Comparison of ENCODE assay signal across 10 cellular contexts in the genomic region with DNA sequence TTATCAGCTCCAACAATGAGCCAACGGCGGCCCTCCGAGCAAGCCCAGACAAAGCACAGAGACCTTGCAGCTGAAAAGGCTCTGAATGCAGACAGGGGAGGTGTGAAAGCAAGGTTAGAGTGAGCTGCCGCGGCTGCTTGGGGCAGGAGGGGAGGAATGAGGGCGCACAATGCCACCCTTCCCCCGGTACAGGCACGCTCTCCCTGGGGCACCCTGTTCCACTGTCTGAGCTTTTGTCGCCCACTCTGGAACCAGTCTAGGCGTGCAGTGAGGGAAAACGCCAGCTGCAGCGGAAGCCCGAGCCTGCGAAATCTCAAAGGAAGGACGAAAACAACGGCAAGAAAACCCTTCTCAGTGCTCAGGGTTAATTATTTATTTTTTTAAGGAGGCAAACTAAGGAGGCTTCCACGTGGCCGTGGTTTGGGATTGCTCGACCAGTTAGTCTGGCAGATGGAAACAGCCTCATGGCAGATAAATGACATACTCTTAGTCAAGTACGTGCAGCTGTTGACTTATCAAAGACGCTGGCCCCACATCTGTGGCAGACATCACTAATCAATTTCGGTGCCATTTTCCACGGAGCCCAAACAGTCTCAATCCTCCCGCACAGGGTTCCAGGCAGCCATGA.
DNase-seq lines count a peak whose midpoint lies in the region; ATAC-seq and TF ChIP-seq lines count a peak whose summit lies in the region.
"Had no signal": no experiment of that assay in that cellular context is flagged by ENCODE, and none has a peak within 500 bp of the region (broad histone marks: within the 10 kb centered on the region; RNA-seq: fewer than 3 reads in every experiment).

No MANE protein-coding gene starts in this region.

- peak overlapping the region; percentile 27; the same call in 1 of the 2 replicates for H3K9ac ChIP-seq in ES-I3 (ENCODE audit: low read depth, low read length)
- no peak overlapping the region for H3K9ac ChIP-seq in neural progenitor cell

- H3K36me3 ChIP-seq in ES-I3 (ENCODE audit: insufficient read depth, low read length), result no peaks in the 10 kb centered on the region; the same call in 1 of the 2 replicates
- H3K36me3 ChIP-seq in neural progenitor cell, result no peaks in the 10 kb centered on the region
- H3K36me3 ChIP-seq in adrenal gland (replicated peaks in 1 of 2), result no peaks in the 10 kb centered on the region

- H3K27me3 Mint-ChIP-seq in neural progenitor cell (ENCODE audit: insufficient read depth, low read depth), result peaks cover 2% of the 10 kb centered on the region
- no peaks in the 10 kb centered on the region for H3K27me3 Mint-ChIP-seq in activated T-helper 1 cell treated with anti-CD3 and anti-CD28 coated beads, Interleukin-12 subunit alpha, Interleukin-12 subunit beta, Interleukin-2, Interleukin-4 antibody, amounts not matched to agents 30 ng/mL and 10 ng/mL and 1 ng/mL, durations not matched to agents 14 hours and 24 hours and 36 hours (ENCODE audit: insufficient read depth)

- H3K4me3 Mint-ChIP-seq in neural progenitor cell, result no peak overlapping the region
- no peak overlapping the region for H3K4me3 Mint-ChIP-seq in activated T-helper 1 cell treated with anti-CD3 and anti-CD28 coated beads, Interleukin-12 subunit alpha, Interleukin-12 subunit beta, Interleukin-2, Interleukin-4 antibody, amounts not matched to agents 30 ng/mL and 10 ng/mL and 1 ng/mL, durations not matched to agents 14 hours and 24 hours and 36 hours

- no peak for TF ChIP-seq POLR2A in adrenal gland (IDR thresholded peaks at IDR 0.05)

- no peaks in the 10 kb centered on the region for H3K79me2 ChIP-seq in neural progenitor cell (ENCODE audit: low read depth)

- H2AFZ ChIP-seq in neural progenitor cell (replicated peaks), result peak overlapping the region; percentile 17

- 85 to 90% (median 89%) methylated on average over 21 to 24 of the region's 24 CpGs for WGBS in adrenal gland, 4 donors

- H3K27ac ChIP-seq in neural progenitor cell, result no peak overlapping the region
- H3K27ac ChIP-seq in adrenal gland, result no peak overlapping the region
- H3K27ac ChIP-seq: neutrophil had no signal

- H3K27ac Mint-ChIP-seq in neural progenitor cell, result peak overlapping the region; percentile 76
- no peak overlapping the region for H3K27ac Mint-ChIP-seq in activated T-helper 1 cell treated with anti-CD3 and anti-CD28 coated beads, Interleukin-12 subunit alpha, Interleukin-12 subunit beta, Interleukin-2, Interleukin-4 antibody, amounts not matched to agents 30 ng/mL and 10 ng/mL and 1 ng/mL, durations not matched to agents 14 hours and 24 hours and 36 hours

- TF ChIP-seq CTCF in neural progenitor cell (IDR thresholded peaks at IDR 0.05) (no peak), adrenal gland (IDR thresholded peaks at IDR 0.05) (no peak)

- H3K9me3 ChIP-seq in ES-I3 (ENCODE audit: control insufficient read depth, insufficient read depth, low read length) (no peaks in the 10 kb centered on the region), neural progenitor cell (ENCODE audit: low read depth) (no peaks in the 10 kb centered on the region), adrenal gland (replicated peaks in 1 of 3) (no peaks in the 10 kb centered on the region)
- H3K9me3 ChIP-seq: neutrophil had no signal

- peaks cover 7% of the 10 kb centered on the region for H4K20me1 ChIP-seq in neural progenitor cell (ENCODE audit: low read depth)

- peaks cover 20% of the 10 kb centered on the region for H3K4me1 ChIP-seq in ES-I3 (ENCODE audit: insufficient read depth, low read length)
- peaks cover 25% of the 10 kb centered on the region for H3K4me1 ChIP-seq in neural progenitor cell
- H3K4me1 ChIP-seq in adrenal gland (replicated peaks in 1 of 2), result no peaks in the 10 kb centered on the region

- H3K27me3 ChIP-seq in neural progenitor cell, result no peaks in the 10 kb centered on the region
- H3K27me3 ChIP-seq in adrenal gland, result no peaks in the 10 kb centered on the region
- H3K27me3 ChIP-seq: neutrophil had no signal

- H3K4me3 ChIP-seq in neural progenitor cell (peak overlapping the region; percentile 11), adrenal gland (no peak overlapping the region)

- H3K4me1 Mint-ChIP-seq in neural progenitor cell, result peaks cover 21% of the 10 kb centered on the region
- H3K4me1 Mint-ChIP-seq in activated T-helper 1 cell treated with anti-CD3 and anti-CD28 coated beads, Interleukin-12 subunit alpha, Interleukin-12 subunit beta, Interleukin-2, Interleukin-4 antibody, amounts not matched to agents 30 ng/mL and 10 ng/mL and 1 ng/mL, durations not matched to agents 14 hours and 24 hours and 36 hours (ENCODE audit: low read depth), result peaks cover 9% of the 10 kb centered on the region

- H3F3A ChIP-seq in neural progenitor cell (ENCODE audit: low read depth), result peaks cover 37% of the 10 kb centered on the region

- peak; percentile 88 for DNase-seq in NCI-H2107 treated with DMSO at 0.1 percent for 48 hours (lab: John Stamatoyannopoulos, UW; ENCODE audit: unreplicated experiment)
- peak; percentile 64 for DNase-seq in ecto neural progenitor cell (ENCODE audit: low spot score)
- peak; percentile 71 for DNase-seq in neural progenitor cell (ENCODE audit: low spot score)
- no peak for DNase-seq in NK-92 (lab: John Stamatoyannopoulos, UW; ENCODE audit: unreplicated experiment)
- no peak for DNase-seq in adrenal gland
- DNase-seq in activated T-helper 1 cell treated with anti-CD3 and anti-CD28 coated beads, Interleukin-12 subunit alpha, Interleukin-12 subunit beta, Interleukin-2, Interleukin-4 antibody, amounts not matched to agents 30 ng/mL and 10 ng/mL and 1 ng/mL, durations not matched to agents 14 hours and 24 hours and 36 hours (ENCODE audit: low spot score), result no peak
- DNase-seq: stimulated activated CD4-positive, alpha-beta T cell treated with anti-CD3 and anti-CD28 coated beads, Interleukin-15, amount 100 ng/mL, for 24 hours had no signal

- ATAC-seq in GM18498 (IDR thresholded peaks at IDR 0.05; ENCODE audit: unreplicated experiment), result no peak

- peak overlapping the region; percentile 53 for H3K4me2 ChIP-seq in neural progenitor cell

- intact Hi-C loops in adrenal gland (cut with DNase I), result no loop called here
- intact Hi-C loops in activated T-helper 1 cell treated with anti-CD3 and anti-CD28 coated beads, Interleukin-12 subunit alpha, Interleukin-12 subunit beta, Interleukin-2, Interleukin-4 antibody, amounts not matched to agents 30 ng/mL and 10 ng/mL and 1 ng/mL, durations not matched to agents 14 hours and 24 hours and 36 hours (cut with micrococcal nuclease), result no loop called here

- no peaks in the 10 kb centered on the region for H3K36me3 Mint-ChIP-seq in neural progenitor cell
- H3K36me3 Mint-ChIP-seq in activated T-helper 1 cell treated with anti-CD3 and anti-CD28 coated beads, Interleukin-12 subunit alpha, Interleukin-12 subunit beta, Interleukin-2, Interleukin-4 antibody, amounts not matched to agents 30 ng/mL and 10 ng/mL and 1 ng/mL, durations not matched to agents 14 hours and 24 hours and 36 hours (ENCODE audit: low read depth), result peaks cover 23% of the 10 kb centered on the region

- no peaks in the 10 kb centered on the region for H3K9me3 Mint-ChIP-seq in neural progenitor cell
- H3K9me3 Mint-ChIP-seq in activated T-helper 1 cell treated with anti-CD3 and anti-CD28 coated beads, Interleukin-12 subunit alpha, Interleukin-12 subunit beta, Interleukin-2, Interleukin-4 antibody, amounts not matched to agents 30 ng/mL and 10 ng/mL and 1 ng/mL, durations not matched to agents 14 hours and 24 hours and 36 hours, result no peaks in the 10 kb centered on the region

Comparison
In these comparisons a context has a peak if more than half of its experiments do, and no peak if none do; other contexts are left out.
1. DNase-seq: peak in NCI-H2107 treated with DMSO at 0.1 percent for 48 hours (single experiment), ecto neural progenitor cell (single experiment) and neural progenitor cell (single experiment); none in NK-92 (single experiment), adrenal gland (0 of 7) and activated T-helper 1 cell treated with anti-CD3 and anti-CD28 coated beads, Interleukin-12 subunit alpha, Interleukin-12 subunit beta, Interleukin-2, Interleukin-4 antibody, amounts not matched to agents 30 ng/mL and 10 ng/mL and 1 ng/mL, durations not matched to agents 14 hours and 24 hours and 36 hours (single experiment).